16 cellular contexts compared by ENCODE assay signal in genomic region chrX:37420179-37420578, GRCh38.
"Had no signal": no experiment of that assay in that cellular context is flagged by ENCODE, and none has a peak within 500 bp of the region (broad histone marks: within the 10 kb centered on the region; RNA-seq: fewer than 3 reads in every experiment).

No MANE protein-coding gene starts in this region.

- ATAC-seq: activated CD8-positive, alpha-beta T cell treated with anti-CD3 and anti-CD28 coated beads for 36 hours; activated naive CD8-positive, alpha-beta T cell treated with anti-CD3 and anti-CD28 coated beads, Interleukin-2, amount 50 U/mL, for 24 hours had no signal

- H3K4me3 ChIP-seq: esophagus muscularis mucosa, lung, thyroid gland had no signal

- DNase-seq: activated B cell treated with CpG ODN at 0.5 μM for 24 hours; activated CD4-positive, alpha-beta T cell treated with anti-CD3 and anti-CD28 coated beads for 48 hours; activated CD8-positive, alpha-beta T cell treated with anti-CD3 and anti-CD28 coated beads for 36 hours; activated naive CD4-positive, alpha-beta T cell treated with anti-CD3 and anti-CD28 coated beads for 36 hours; activated naive CD8-positive, alpha-beta T cell treated with anti-CD3 and anti-CD28 coated beads, Interleukin-2, amount 50 U/mL, for 24 hours; activated T-cell treated with anti-CD3 and anti-CD28 coated beads, Interleukin-2, amount 50 U/mL, for 24 hours; cerebellar nuclear complex; effector CD4-positive, alpha-beta T cell; hypothalamus; midbrain; occipital lobe; stimulated activated CD4-positive, alpha-beta T cell treated with anti-CD3 and anti-CD28 coated beads, Interleukin-2, amount 100 ng/mL, for 24 hours; stimulated activated naive CD4-positive, alpha-beta T cell treated with Interleukin-2 at 50 U/mL for 16 hours; thyroid gland had no signal

- H3K9me3 ChIP-seq: esophagus muscularis mucosa, thyroid gland had no signal

- H3K4me1 ChIP-seq: esophagus muscularis mucosa, thyroid gland had no signal

- H3K36me3 ChIP-seq: esophagus muscularis mucosa, thyroid gland had no signal

- H3K4me1 Mint-ChIP-seq: activated B cell treated with CpG ODN at 0.5 μM for 24 hours; activated naive CD8-positive, alpha-beta T cell treated with anti-CD3 and anti-CD28 coated beads, Interleukin-2, amount 50 U/mL, for 24 hours had no signal

- H3K9me3 Mint-ChIP-seq: activated B cell treated with CpG ODN at 0.5 μM for 24 hours; activated CD8-positive, alpha-beta T cell treated with anti-CD3 and anti-CD28 coated beads for 36 hours; activated naive CD4-positive, alpha-beta T cell treated with anti-CD3 and anti-CD28 coated beads for 36 hours; activated naive CD8-positive, alpha-beta T cell treated with anti-CD3 and anti-CD28 coated beads, Interleukin-2, amount 50 U/mL, for 24 hours; activated T-cell treated with anti-CD3 and anti-CD28 coated beads, Interleukin-2, amount 50 U/mL, for 24 hours had no signal

- H3K4me3 Mint-ChIP-seq: activated B cell treated with CpG ODN at 0.5 μM for 24 hours; activated CD8-positive, alpha-beta T cell treated with anti-CD3 and anti-CD28 coated beads for 36 hours; activated naive CD4-positive, alpha-beta T cell treated with anti-CD3 and anti-CD28 coated beads for 36 hours; activated naive CD8-positive, alpha-beta T cell treated with anti-CD3 and anti-CD28 coated beads, Interleukin-2, amount 50 U/mL, for 24 hours; activated T-cell treated with anti-CD3 and anti-CD28 coated beads, Interleukin-2, amount 50 U/mL, for 24 hours had no signal

- H3K27me3 ChIP-seq: esophagus muscularis mucosa, thyroid gland had no signal

- H3K27ac Mint-ChIP-seq: activated B cell treated with CpG ODN at 0.5 μM for 24 hours; activated CD8-positive, alpha-beta T cell treated with anti-CD3 and anti-CD28 coated beads for 36 hours; activated naive CD4-positive, alpha-beta T cell treated with anti-CD3 and anti-CD28 coated beads for 36 hours; activated naive CD8-positive, alpha-beta T cell treated with anti-CD3 and anti-CD28 coated beads, Interleukin-2, amount 50 U/mL, for 24 hours; activated T-cell treated with anti-CD3 and anti-CD28 coated beads, Interleukin-2, amount 50 U/mL, for 24 hours had no signal

- H3K27ac ChIP-seq: esophagus muscularis mucosa, thyroid gland had no signal

- H3K27me3 Mint-ChIP-seq: activated B cell treated with CpG ODN at 0.5 μM for 24 hours; activated CD8-positive, alpha-beta T cell treated with anti-CD3 and anti-CD28 coated beads for 36 hours; activated naive CD8-positive, alpha-beta T cell treated with anti-CD3 and anti-CD28 coated beads, Interleukin-2, amount 50 U/mL, for 24 hours had no signal
